8 cellular contexts compared by ENCODE assay signal in the genomic region with DNA sequence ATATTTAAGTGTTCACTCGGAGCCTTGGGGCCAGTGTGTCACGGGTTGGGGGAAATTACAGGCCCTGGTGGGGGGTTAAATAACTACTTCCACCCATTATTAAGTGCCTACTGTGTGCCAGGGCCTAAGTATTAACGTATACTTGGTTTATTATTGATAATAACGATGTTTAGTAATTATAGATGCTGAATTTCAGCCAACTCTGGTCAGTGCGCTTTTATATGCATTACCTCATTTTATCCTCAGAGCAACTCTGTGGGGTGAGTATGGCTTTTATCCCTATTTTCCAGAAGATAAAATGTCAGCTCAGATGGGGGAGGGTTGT. TPM values are rescaled to one million over a fixed set of nuclear protein-coding genes. Genes with fewer than 3 reads are reported as not detected.
A peak's percentile ranks its signal among the peaks of the same experiment; 100 is the strongest.
DNase-seq lines count a peak whose midpoint lies in the region; ATAC-seq, FAIRE-seq and TF ChIP-seq lines count a peak whose summit lies in the region.

No MANE protein-coding gene starts in this region.

- H3K79me2 ChIP-seq in K562 (ENCODE audit: control insufficient read depth, insufficient read depth, low read length) = peaks cover 23% of the 10 kb centered on the region

- peak overlapping the region; percentile 91 for H2AFZ ChIP-seq in K562 (ENCODE audit: low read depth, low read length)

- no peak for DNase-seq in activated naive CD4-positive, alpha-beta T cell treated with anti-CD3 and anti-CD28 coated beads, Interleukin-2, amount 10 ng/mL, durations not matched to agents 7 days and 5 days
- DNase-seq in activated naive CD4-positive, alpha-beta T cell treated with Interleukin-2 at 50 U/mL for 16 hours = no peak
- DNase-seq in K562 (ENCODE audit: extremely low read depth in 1 of 4, low spot score in 3 of 4) (no peak), lung (ENCODE audit: low spot score) (no peak), transverse colon (no peak), GM19238 (ENCODE audit: insufficient read length, low spot score) (no peak), NCI-H526 treated with DMSO at 0.1 percent for 48 hours (lab: John Stamatoyannopoulos, UW) (no peak)

- H3K36me3 ChIP-seq in K562 (ENCODE audit: control insufficient read depth, insufficient read depth, low read length) (no peaks in the 10 kb centered on the region), lung (ENCODE audit: control insufficient read depth in 2 of 2, insufficient read depth in 2 of 2, low read length in 2 of 2) (no peaks in the 10 kb centered on the region), transverse colon (no peaks in the 10 kb centered on the region)

- no peak overlapping the region for H3K27ac ChIP-seq in K562 (ENCODE audit: extremely low read depth, low read depth, low read length)
- H3K27ac ChIP-seq in lung (ENCODE audit: low read depth in 1 of 2, low read length in 1 of 2) = peak overlapping the region; percentile 88 to 98
- H3K27ac ChIP-seq in transverse colon = peak overlapping the region; percentile 81 to 93 (median 91)

- peak overlapping the region; percentile 47 to 93 for H3K9ac ChIP-seq in K562 (ENCODE audit: insufficient read depth in 1 of 2, low read depth in 2 of 2, low read length in 2 of 2)

- H3K27me3 ChIP-seq in K562 (ENCODE audit: control insufficient read depth in 2 of 2, insufficient read depth in 2 of 2, low read length in 2 of 2) (peaks cover 3% of the 10 kb centered on the region in 2 experiments; a peak in 1 of 5 replicates), lung (ENCODE audit: control insufficient read depth, insufficient read depth) (no peaks in the 10 kb centered on the region), transverse colon (no peaks in the 10 kb centered on the region)

- H3K4me2 ChIP-seq in K562 (ENCODE audit: insufficient read depth, low read length) = peak overlapping the region; percentile 80; the same call in 1 of the 2 replicates

- intact Hi-C loops in K562 (cut with micrococcal nuclease) = no loop called here
- intact Hi-C loops in transverse colon (cut with DNase I; ENCODE audit: low total_unique reads) = no loop called here

- CTCF ChIA-PET in activated naive CD4-positive, alpha-beta T cell treated with anti-CD3 and anti-CD28 coated beads, Interleukin-2, amount 10 ng/mL, durations not matched to agents 7 days and 5 days (lab: Charles Lee) = interaction anchor here (1.5 kb wide), 1 partner anchor 64 kb away, joined by 5 read pairs; no protein-coding TSS in a partner anchor
- CTCF ChIA-PET in K562 (lab: Yijun Ruan, JAX; ENCODE audit: low intra/inter-chr PET ratio) = interaction anchor here (0.6 to 1.1 kb wide), 2 partner anchors 222 to 746 kb away, joined by 4 to 5 read pairs; no protein-coding TSS in a partner anchor

- H3K27ac Mint-ChIP-seq in activated naive CD4-positive, alpha-beta T cell treated with anti-CD3 and anti-CD28 coated beads, Interleukin-2, amount 10 ng/mL, durations not matched to agents 7 days and 5 days = no peak overlapping the region

- WGBS in K562 (ENCODE audit: insufficient coverage, low coverage, missing lambda C conversion rate) = 9% methylated on average over 5 of the region's 5 CpGs
- 21 to 28% methylated on average over 5 of the region's 5 CpGs for WGBS in lung, 2 donors
- WGBS in transverse colon (ENCODE audit: low coverage in 1 of 2), 2 donors = 19 to 60% methylated on average over 1 to 5 of the region's 5 CpGs

- in situ Hi-C loops in K562 (cut with MboI) (no loop called here), transverse colon (cut with MboI; ENCODE audit: low pct_ligation_motif_present in 1 of 4, low pct_unique_long_range_greater_than_20kb in 1 of 4, low sequenced_read_pairs in 3 of 4) (no loop called here)

- TF ChIP-seq POLR2A in K562 (conservative IDR thresholded peaks at IDR 0.05) = no peak
- no peak for TF ChIP-seq POLR2A in transverse colon (IDR thresholded peaks at IDR 0.05)

- H3K27me3 Mint-ChIP-seq in activated naive CD4-positive, alpha-beta T cell treated with anti-CD3 and anti-CD28 coated beads, Interleukin-2, amount 10 ng/mL, durations not matched to agents 7 days and 5 days = peaks cover 57% of the 10 kb centered on the region

- POLR2A ChIA-PET in K562 (lab: Yijun Ruan, JAX) = interaction anchor here (0.7 kb wide), 1 partner anchor 12 kb away, joined by 3 read pairs; no protein-coding TSS in a partner anchor

- peaks cover 18% of the 10 kb centered on the region for H3K4me1 Mint-ChIP-seq in activated naive CD4-positive, alpha-beta T cell treated with anti-CD3 and anti-CD28 coated beads, Interleukin-2, amount 10 ng/mL, durations not matched to agents 7 days and 5 days

- H4K20me1 ChIP-seq in K562 (replicated peaks; ENCODE audit: control insufficient read depth, insufficient read depth, low read length) = peaks cover 20% of the 10 kb centered on the region

- no peaks in the 10 kb centered on the region for H3K36me3 Mint-ChIP-seq in activated naive CD4-positive, alpha-beta T cell treated with anti-CD3 and anti-CD28 coated beads, Interleukin-2, amount 10 ng/mL, durations not matched to agents 7 days and 5 days

- H3K4me3 Mint-ChIP-seq in activated naive CD4-positive, alpha-beta T cell treated with anti-CD3 and anti-CD28 coated beads, Interleukin-2, amount 10 ng/mL, durations not matched to agents 7 days and 5 days = peak overlapping the region; percentile 37

- no peak for TF ChIP-seq RAD21 in K562 (CRISPR knock-in tag; conservative IDR thresholded peaks at IDR 0.05 in 1 of 2, IDR thresholded peaks at IDR 0.05 in 1 of 2)

- ATAC-seq in K562 (no peak), lung (ENCODE audit: insufficient read depth, low FRiP score) (no peak), GM21619 (IDR thresholded peaks at IDR 0.05; ENCODE audit: unreplicated experiment) (no peak)

- no TSS peak for BruUV-seq in K562 (replicated peaks; lab: Mats Ljungman, UMichigan)

- peak overlapping the region; percentile 61 for H3K4me3 ChIP-seq in K562
- H3K4me3 ChIP-seq in lung = peak overlapping the region; percentile 65
- H3K4me3 ChIP-seq in transverse colon = peak overlapping the region in 3 of 4 donors; percentile 61 to 79 (median 66)

- no peaks in the 10 kb centered on the region for H3K9me3 ChIP-seq in K562 (replicated peaks; ENCODE audit: control insufficient read depth, insufficient read depth, low read depth, low read length)
- no peaks in the 10 kb centered on the region for H3K9me3 ChIP-seq in lung (ENCODE audit: control insufficient read depth in 2 of 2, insufficient read depth in 1 of 2, low read length in 1 of 2)
- no peaks in the 10 kb centered on the region for H3K9me3 ChIP-seq in transverse colon

- no peak for FAIRE-seq in K562 (lab: Jason Lieb, UNC)

- H3K9me1 ChIP-seq in K562 (ENCODE audit: control insufficient read depth, insufficient read depth, low read length) = no peaks in the 10 kb centered on the region

- H3K4me1 ChIP-seq in K562 (replicated peaks in 1 of 2; ENCODE audit: control insufficient read depth in 2 of 2, insufficient read depth in 2 of 2, low read length in 2 of 2) (peaks cover 14 to 25% of the 10 kb centered on the region in 2 experiments), lung (ENCODE audit: control insufficient read depth in 2 of 2, insufficient read depth in 2 of 2, low read length in 2 of 2) (peaks cover 0 to 12% of the 10 kb centered on the region in 2 donors), transverse colon (peaks cover 9 to 25% (median 20%) of the 10 kb centered on the region in 4 donors)

- TF ChIP-seq CTCF in K562 (IDR thresholded peaks at IDR 0.05 in 2 of 3, conservative IDR thresholded peaks at IDR 0.05 in 1 of 3; ENCODE audit: insufficient read depth in 2 of 3, low read depth in 1 of 3, low read length in 3 of 3) (no peak), lung (IDR thresholded peaks at IDR 0.05; ENCODE audit: control extremely low read depth, extremely low read depth) (no peak), transverse colon (IDR thresholded peaks at IDR 0.05) (no peak)

- H3K9me3 Mint-ChIP-seq in activated naive CD4-positive, alpha-beta T cell treated with anti-CD3 and anti-CD28 coated beads, Interleukin-2, amount 10 ng/mL, durations not matched to agents 7 days and 5 days = no peaks in the 10 kb centered on the region

- no peak for TF ChIP-seq EP300 in K562 (IDR thresholded peaks at IDR 0.05; ENCODE audit: low read length)
- no peak for TF ChIP-seq EP300 in transverse colon (IDR thresholded peaks at IDR 0.05; ENCODE audit: low read depth)

RNA-seq across cellular contexts. Expression of a gene that starts 0.8 kb away (rescaled TPM):
- 19.7 and 27.7 TPM in 2 replicates for total RNA-seq in K562 (2011; cell fraction: chromatin; rRNA removed; ENCODE audit: low replicate concordance)
- total RNA-seq in K562 (2011; cell fraction: nucleolus; rRNA removed) = 8.7 and 10.0 TPM in 2 replicates
- 11.7 and 15.4 TPM in 2 replicates for total RNA-seq in K562 (2011; cell fraction: nucleoplasm; rRNA removed)
- 5.7 and 7.0 TPM in 2 replicates for total RNA-seq in K562 (2014; rRNA removed)
- 6.7 and 6.8 TPM in 2 replicates for total RNA-seq in K562 (2014; rRNA removed; fragmentation: Illumina TruSeq; extraction: Trizol)
- 3.4 and 3.7 TPM in 2 replicates for total RNA-seq in K562 (2015; rRNA removed; fragmentation: Illumina TruSeq; extraction: Trizol)
- total RNA-seq in K562 (2021) = 8.6 and 9.1 TPM in 2 replicates
- 11.3 and 14.4 TPM in 2 replicates for polyA plus RNA-seq in K562 (2011; rRNA removed)
- polyA plus RNA-seq in K562 (2011; cell fraction: cytosol; rRNA removed) = 6.8 and 8.8 TPM in 2 replicates
- polyA plus RNA-seq in K562 (2011; cell fraction: nucleus; rRNA removed) = 12.0 and 16.7 TPM in 2 replicates
- 5.9 and 6.3 TPM in 2 replicates for polyA plus RNA-seq in K562 (2012)
- polyA plus RNA-seq in K562 (2014; fragmentation: Illumina TruSeq; extraction: Trizol) = 8.0 and 8.3 TPM in 2 replicates
- polyA plus RNA-seq in K562 (2014; fragmentation: Nextera tagmentation; extraction: Ambion mirVana) = 1 to 10 TPM; 1.7 TPM
- 5.7 and 6.4 TPM in 2 replicates for polyA plus RNA-seq in K562 (2014; rRNA removed)
- polyA minus RNA-seq in K562 (2011; rRNA and poly(A)+ RNA removed) = 10.6 and 16.9 TPM in 2 replicates
- polyA minus RNA-seq in K562 (2011; cell fraction: cytosol; rRNA and poly(A)+ RNA removed) = 5.8 and 8.8 TPM in 2 replicates
- polyA minus RNA-seq in K562 (2011; cell fraction: nucleus; rRNA and poly(A)+ RNA removed) = 4.4 and 5.0 TPM in 2 replicates
- 10 to 100 TPM; 11.0 to 23.8 TPM for total RNA-seq in lung
- polyA plus RNA-seq in lung = 10 to 100 TPM; 10.0 to 12.7 TPM
- 10 to 100 TPM; 22.7 to 31.0 (median 26.9) TPM for total RNA-seq in transverse colon

RNA-seq across cellular contexts. Expression of a gene that starts 42.1 kb away (rescaled TPM):
- total RNA-seq in K562 (2011; cell fraction: chromatin; rRNA removed; ENCODE audit: low replicate concordance) = 75.2 and 92.0 TPM in 2 replicates
- 41.8 and 49.7 TPM in 2 replicates for total RNA-seq in K562 (2011; cell fraction: nucleolus; rRNA removed)
- 41.6 and 73.8 TPM in 2 replicates for total RNA-seq in K562 (2011; cell fraction: nucleoplasm; rRNA removed)
- 13.8 and 19.9 TPM in 2 replicates for total RNA-seq in K562 (2014; rRNA removed)
- total RNA-seq in K562 (2014; rRNA removed; fragmentation: Illumina TruSeq; extraction: Trizol) = 12.4 and 14.1 TPM in 2 replicates
- 18.0 and 19.4 TPM in 2 replicates for total RNA-seq in K562 (2015; rRNA removed; fragmentation: Illumina TruSeq; extraction: Trizol)
- total RNA-seq in K562 (2021) = 21.3 and 21.6 TPM in 2 replicates
- 18.2 and 22.6 TPM in 2 replicates for polyA plus RNA-seq in K562 (2011; rRNA removed)
- polyA plus RNA-seq in K562 (2011; cell fraction: cytosol; rRNA removed) = 19.2 and 31.7 TPM in 2 replicates
- polyA plus RNA-seq in K562 (2011; cell fraction: nucleus; rRNA removed) = 45.6 and 116 TPM in 2 replicates
- polyA plus RNA-seq in K562 (2012) = 14.9 and 19.8 TPM in 2 replicates
- polyA plus RNA-seq in K562 (2014; fragmentation: Illumina TruSeq; extraction: Trizol) = 16.0 and 17.4 TPM in 2 replicates
- polyA plus RNA-seq in K562 (2014; fragmentation: Nextera tagmentation; extraction: Ambion mirVana) = 10 to 100 TPM in 1 of 2 experiments, 1 to 10 TPM in 1; 8.3 to 13.4 TPM
- polyA plus RNA-seq in K562 (2014; rRNA removed) = 21.2 and 22.3 TPM in 2 replicates
- 12.5 and 28.7 TPM in 2 replicates for polyA minus RNA-seq in K562 (2011; rRNA and poly(A)+ RNA removed)
- polyA minus RNA-seq in K562 (2011; cell fraction: cytosol; rRNA and poly(A)+ RNA removed) = 8.7 TPM in 2 replicates
- 19.1 and 26.1 TPM in 2 replicates for polyA minus RNA-seq in K562 (2011; cell fraction: nucleus; rRNA and poly(A)+ RNA removed)
- total RNA-seq in lung = 10 to 100 TPM; 10.4 to 15.6 TPM
- 1 to 10 TPM; 8.3 to 8.9 TPM for polyA plus RNA-seq in lung
- total RNA-seq in transverse colon = 10 to 100 TPM; 12.3 to 98.4 (median 42.7) TPM
